In genomic region chr13:44768233-44768632, GRCh38 we compare ENCODE assay signal across 12 cellular contexts.
DNase-seq lines count a peak whose midpoint lies in the region; ATAC-seq lines count a peak whose summit lies in the region.
"Had no signal": no experiment of that assay in that cellular context is flagged by ENCODE, and none has a peak within 500 bp of the region (broad histone marks: within the 10 kb centered on the region; RNA-seq: fewer than 3 reads in every experiment).

No MANE protein-coding gene starts in this region.

- DNase-seq in GDM1 (lab: John Stamatoyannopoulos, UW), result peak; percentile 78
- DNase-seq in UCSD-AML1 (lab: John Stamatoyannopoulos, UW; ENCODE audit: unreplicated experiment), result peak; percentile 38
- peak; percentile 54 to 61 for DNase-seq in lung microvascular endothelial cell (ENCODE audit: low read depth in 2 of 2)
- no peak for DNase-seq in glomerular visceral epithelial cell (ENCODE audit: extremely low spot score)
- no peak for DNase-seq in mucosa of gallbladder (ENCODE audit: low spot score)
- DNase-seq in HUDEP-2 (lab: John Stamatoyannopoulos, UW; ENCODE audit: unreplicated experiment in 76 of 76), result no peak
- DNase-seq: GOT3, Karpas-422, small intestine, uterus had no signal

- ATAC-seq in GM21619 (IDR thresholded peaks at IDR 0.05; ENCODE audit: unreplicated experiment) (peak; percentile 72), HG03457 (IDR thresholded peaks at IDR 0.05; ENCODE audit: unreplicated experiment) (no peak)

Comparison
In these comparisons a context has a peak if more than half of its experiments do, and no peak if none do; other contexts are left out.
1. DNase-seq: peak in GDM1 (single experiment), UCSD-AML1 (single experiment) and lung microvascular endothelial cell (2 of 2); none in glomerular visceral epithelial cell (single experiment), mucosa of gallbladder (single experiment) and HUDEP-2 (0 of 76).